In the genomic region with DNA sequence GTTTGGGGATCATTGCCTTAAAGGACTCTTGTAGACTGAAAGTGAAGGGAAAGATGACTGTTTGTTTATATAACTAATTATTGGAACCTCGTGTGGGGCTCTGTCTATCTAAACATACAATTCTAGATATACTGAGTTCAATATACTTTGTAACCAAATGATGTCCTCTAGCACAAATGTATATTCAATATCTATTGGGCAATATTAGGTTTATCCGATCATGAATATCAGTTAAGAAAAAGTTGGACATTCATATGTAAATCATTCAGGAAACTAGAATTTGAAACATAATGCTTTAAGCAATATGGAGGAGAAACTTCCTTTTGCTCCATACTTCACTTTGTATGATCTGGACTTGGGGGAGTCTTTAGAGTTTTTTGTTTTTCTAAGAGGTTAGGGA, we compare ENCODE assay signal across 22 cellular contexts. TPM values are rescaled to one million over a fixed set of nuclear protein-coding genes. Genes with fewer than 3 reads are reported as not detected.
DNase-seq lines count a peak whose midpoint lies in the region; ATAC-seq, FAIRE-seq and TF ChIP-seq lines count a peak whose summit lies in the region.
"Had no signal": no experiment of that assay in that cellular context is flagged by ENCODE, and none has a peak within 500 bp of the region (broad histone marks: within the 10 kb centered on the region; RNA-seq: fewer than 3 reads in every experiment).

No MANE protein-coding gene starts in this region.

- H3K9me3 Mint-ChIP-seq in endodermal cell = no peaks in the 10 kb centered on the region
- H3K9me3 Mint-ChIP-seq: CD14-positive monocyte; CD4-positive, alpha-beta memory T cell; CD8-positive, alpha-beta memory T cell had no signal

- TF ChIP-seq CTCF in Loucy (conservative IDR thresholded peaks at IDR 0.05; ENCODE audit: low read length) (no peak), endodermal cell (conservative IDR thresholded peaks at IDR 0.05) (no peak)

- no peaks in the 10 kb centered on the region for H4K20me1 ChIP-seq in Loucy (ENCODE audit: insufficient read depth, low read length, poor library complexity, severe bottlenecking)
- H4K20me1 ChIP-seq: BLaER1 had no signal

- no peak for ATAC-seq in HG02759 (IDR thresholded peaks at IDR 0.05; ENCODE audit: unreplicated experiment)

- no peak overlapping the region for H3K27ac ChIP-seq in endodermal cell (ENCODE audit: low read depth, low read length)
- H3K27ac ChIP-seq: BLaER1 had no signal

- H3K4me1 ChIP-seq in Loucy (ENCODE audit: insufficient read depth, low read length, poor library complexity, severe bottlenecking) (no peaks in the 10 kb centered on the region), endodermal cell (ENCODE audit: control insufficient read depth, insufficient read depth, low read length) (no peaks in the 10 kb centered on the region)
- H3K4me1 ChIP-seq: BE2C, BLaER1 had no signal

- H2AFZ ChIP-seq in Loucy (ENCODE audit: low read length) = peak overlapping the region; percentile 5; the same call in 1 of the 2 replicates

- peaks cover 31% of the 10 kb centered on the region for H3K27me3 Mint-ChIP-seq in endodermal cell (ENCODE audit: insufficient read depth)

- H3K36me3 ChIP-seq in Loucy (ENCODE audit: insufficient read depth, low read length) (no peaks in the 10 kb centered on the region), endodermal cell (ENCODE audit: control insufficient read depth, insufficient read depth, low read length) (no peaks in the 10 kb centered on the region)
- H3K36me3 ChIP-seq: BE2C, BLaER1 had no signal

- H3K9me3 ChIP-seq in Loucy (ENCODE audit: insufficient read depth, low read depth, low read length) = no peaks in the 10 kb centered on the region
- no peaks in the 10 kb centered on the region for H3K9me3 ChIP-seq in endodermal cell (ENCODE audit: control insufficient read depth, low read length)
- H3K9me3 ChIP-seq: BE2C, BLaER1 had no signal

- no peaks in the 10 kb centered on the region for H3K79me2 ChIP-seq in Loucy (ENCODE audit: insufficient read depth, low read length)

- DNase-seq in endodermal cell (no peak), T-helper 1 cell (no peak), cerebellum (ENCODE audit: low spot score) (no peak)
- DNase-seq: 8988T; ACHN; BE2C; C1 segment of cervical spinal cord; CD4-positive, alpha-beta memory T cell; CD4-positive, CD25-positive, alpha-beta regulatory T cell; CD8-positive, alpha-beta memory T cell; COR-L47; DMS79 treated with DMSO at 0.1 percent for 48 hours; GF-D8 had no signal

- peak overlapping the region; percentile 37 for H3K27ac Mint-ChIP-seq in endodermal cell
- H3K27ac Mint-ChIP-seq: CD14-positive monocyte; CD4-positive, alpha-beta memory T cell; CD4-positive, CD25-positive, alpha-beta regulatory T cell; CD8-positive, alpha-beta memory T cell had no signal

- H3K36me3 Mint-ChIP-seq in endodermal cell (ENCODE audit: low read depth) = no peaks in the 10 kb centered on the region
- H3K36me3 Mint-ChIP-seq: CD14-positive monocyte; CD4-positive, alpha-beta memory T cell; CD4-positive, CD25-positive, alpha-beta regulatory T cell; CD8-positive, alpha-beta memory T cell had no signal

- H3K4me2 ChIP-seq in Loucy (ENCODE audit: low read depth, low read length, poor library complexity, severe bottlenecking) = no peak overlapping the region
- H3K4me2 ChIP-seq: BLaER1 had no signal

- H3F3A ChIP-seq in Loucy (ENCODE audit: low read depth) = no peaks in the 10 kb centered on the region

- no peaks in the 10 kb centered on the region for H3K27me3 ChIP-seq in Loucy (ENCODE audit: insufficient read depth, low read length, poor library complexity, severe bottlenecking)
- no peaks in the 10 kb centered on the region for H3K27me3 ChIP-seq in endodermal cell (ENCODE audit: control insufficient read depth, insufficient read depth, low read length, poor library complexity, severe bottlenecking)
- H3K27me3 ChIP-seq: BE2C, BLaER1 had no signal

- 100% methylated on average over 1 of the region's 2 CpGs for WGBS in endodermal cell (ENCODE audit: insufficient coverage in 1 of 2, insufficient read length in 1 of 2), 2 experiments

- H3K9ac ChIP-seq in Loucy (ENCODE audit: low read depth, low read length, poor library complexity, severe bottlenecking) (no peak overlapping the region), endodermal cell (ENCODE audit: extremely low read depth, low read length, poor library complexity, severe bottlenecking) (no peak overlapping the region)
- H3K9ac ChIP-seq: BLaER1 had no signal

- H3K4me1 Mint-ChIP-seq in endodermal cell = peaks cover 3% of the 10 kb centered on the region
- H3K4me1 Mint-ChIP-seq: CD14-positive monocyte; CD4-positive, alpha-beta memory T cell had no signal

- H3K4me3 ChIP-seq in Loucy (ENCODE audit: low read length, poor library complexity, severe bottlenecking) (no peak overlapping the region), endodermal cell (ENCODE audit: low read length) (no peak overlapping the region)
- H3K4me3 ChIP-seq: BLaER1 had no signal

- FAIRE-seq in TTC549 (lab: Jason Lieb, UNC) = peak; percentile 67
- FAIRE-seq: A204.1, G401.6, GM12891, GM19239 had no signal

- no peaks in the 10 kb centered on the region for H3K9me2 ChIP-seq in Loucy (replicated peaks; ENCODE audit: low read depth, low read length)

- no peak overlapping the region for H3K4me3 Mint-ChIP-seq in endodermal cell
- H3K4me3 Mint-ChIP-seq: CD14-positive monocyte; CD4-positive, alpha-beta memory T cell; CD4-positive, CD25-positive, alpha-beta regulatory T cell; CD8-positive, alpha-beta memory T cell had no signal

RNA-seq across cellular contexts. Expression of gene RC3H1, which starts 8.9 kb away (rescaled TPM):
- total RNA-seq in endodermal cell (10 to 100 TPM; 43.5 to 51.9 TPM), cerebellum (43.3 TPM)
- 8.3 TPM for polyA plus RNA-seq in endodermal cell (2013, experiment 1 of 2)
- polyA plus RNA-seq in endodermal cell (2013, experiment 2 of 2) = 15.8 TPM
